Comparison of ENCODE assay signal across 8 cellular contexts in genomic region chr19:21141787-21142464, GRCh38. TPM values are rescaled to one million over a fixed set of nuclear protein-coding genes. Genes with fewer than 3 reads are reported as not detected.
DNase-seq lines count a peak whose midpoint lies in the region; ATAC-seq, FAIRE-seq and TF ChIP-seq lines count a peak whose summit lies in the region.

TSS of gene ZNF431 (plus strand) at chr19:21142040. CDS start at chr19:21142184, 144 bp downstream.

- no peak for TF ChIP-seq CTCF in D721Med (IDR thresholded peaks at IDR 0.05; ENCODE audit: insufficient read depth, missing control alignments)
- no peak for TF ChIP-seq CTCF in OCI-LY3 (IDR thresholded peaks at IDR 0.05; ENCODE audit: low read depth, low read length)

- DNase-seq in D721Med (ENCODE audit: insufficient read length, low spot score) (peak; percentile 48), HuH-7 (ENCODE audit: low spot score) (peak; percentile 86)
- peak; percentile 81 for DNase-seq in activated CD8-positive, alpha-beta memory T cell treated with anti-CD3 and anti-CD28 coated beads, Interleukin-2, amount 50 U/mL, for 4 hours
- peak; percentile 53 for DNase-seq in stimulated activated CD8-positive, alpha-beta memory T cell treated with anti-CD3 and anti-CD28 coated beads, Interleukin-15, amount 100 ng/mL, for 24 hours (ENCODE audit: low read depth)

- 0% methylated on average over 25 to 29 of the region's 30 CpGs for WGBS in mesodermal cell (ENCODE audit: insufficient coverage in 2 of 2), 2 experiments

- H3K79me2 ChIP-seq in OCI-LY3 (ENCODE audit: low read length): peaks cover 31% of the 10 kb centered on the region

- peak within 1 kb of the TSS; percentile 82 for H3K4me2 ChIP-seq in OCI-LY3 (ENCODE audit: low read length)

- H3K4me1 ChIP-seq in OCI-LY3 (ENCODE audit: low read length) (peaks cover 8% of the 10 kb centered on the region), mesodermal cell (ENCODE audit: control insufficient read depth, insufficient read depth, low read length, poor library complexity, severe bottlenecking) (no peaks in the 10 kb centered on the region)

- peak within 1 kb of the TSS; percentile 50; the same call in 1 of the 2 replicates for H2AFZ ChIP-seq in OCI-LY3 (ENCODE audit: low read depth, low read length)

- H3K36me3 ChIP-seq in OCI-LY3 (replicated peaks; ENCODE audit: low read depth, low read length) (peaks cover 40% of the 10 kb centered on the region), mesodermal cell (ENCODE audit: control insufficient read depth, insufficient read depth, low read length) (peaks cover 42% of the 10 kb centered on the region)

- peak within 1 kb of the TSS; percentile 84 for H3K9ac ChIP-seq in OCI-LY3 (ENCODE audit: low read length)

- no peaks in the 10 kb centered on the region for H3K27me3 ChIP-seq in OCI-LY3 (ENCODE audit: low read depth, low read length)

- peak; percentile 98 for ATAC-seq in GM21515 (IDR thresholded peaks at IDR 0.05; ENCODE audit: unreplicated experiment)

- peak; percentile 16 for FAIRE-seq in D721Med (lab: Jason Lieb, UNC)
- peak; percentile 94 for FAIRE-seq in endometrium (lab: Jason Lieb, UNC)

- peak within 1 kb of the TSS; percentile 56 for H3K27ac ChIP-seq in OCI-LY3 (ENCODE audit: low read length)
- H3K27ac ChIP-seq in mesodermal cell (ENCODE audit: low read depth, low read length, severe bottlenecking): peak within 1 kb of the TSS; percentile 95

- no peaks in the 10 kb centered on the region for H4K20me1 ChIP-seq in OCI-LY3 (ENCODE audit: insufficient read depth, low read length)

- H3K9me3 ChIP-seq in OCI-LY3 (ENCODE audit: insufficient read depth, low read length) (peaks cover 11% of the 10 kb centered on the region; the same call in 1 of the 2 replicates), mesodermal cell (ENCODE audit: control insufficient read depth, low read length) (peaks cover 25% of the 10 kb centered on the region)

- H3K4me3 ChIP-seq in OCI-LY3 (ENCODE audit: low read length): peak within 1 kb of the TSS; percentile 85
- H3K4me3 ChIP-seq in mesodermal cell (ENCODE audit: extremely low read depth, insufficient read depth, low read length, poor library complexity, severe bottlenecking): peak within 1 kb of the TSS; percentile 77

RNA-seq across cellular contexts. Expression of gene ZNF431, which starts in this region (rescaled TPM):
- 14.9 TPM for polyA plus RNA-seq in mesodermal cell (2013, experiment 1 of 2)
- polyA plus RNA-seq in mesodermal cell (2013, experiment 2 of 2): 15.1 TPM

Comparison
In these comparisons a context has a peak if more than half of its experiments do, and no peak if none do; other contexts are left out.
1. Peak in every context shown above with its lines: DNase-seq, ATAC-seq, H3K4me3 ChIP-seq and H3K27ac ChIP-seq.